9 cellular contexts compared by ENCODE assay signal in genomic region chr4:4865705-4866123, GRCh38. TPM values are rescaled to one million over a fixed set of nuclear protein-coding genes. Genes with fewer than 3 reads are reported as not detected.
DNase-seq lines count a peak whose midpoint lies in the region; ATAC-seq and TF ChIP-seq lines count a peak whose summit lies in the region.
"Had no signal": no experiment of that assay in that cellular context is flagged by ENCODE, and none has a peak within 500 bp of the region (broad histone marks: within the 10 kb centered on the region; RNA-seq: fewer than 3 reads in every experiment).

No MANE protein-coding gene starts in this region.

- H3K4me3 ChIP-seq in GM12865 (ENCODE audit: low read depth, low read length) (peak overlapping the region; percentile 42), WI38 (ENCODE audit: low read depth, low read length) (peak overlapping the region; percentile 46), fibroblast of villous mesenchyme (ENCODE audit: low read depth, low read length) (peak overlapping the region; percentile 45)

- no peak for ATAC-seq in HG02938 (IDR thresholded peaks at IDR 0.05; ENCODE audit: unreplicated experiment)

- DNase-seq in GM12865 (ENCODE audit: low read depth) (no peak), fibroblast of villous mesenchyme (ENCODE audit: low read depth) (no peak), retina (peak; percentile 41), NAMALWA (ENCODE audit: low spot score) (no peak)
- no peak for DNase-seq in activated CD4-positive, CD25-positive, alpha-beta regulatory T cell treated with anti-CD3 and anti-CD28 coated beads, Interleukin-2, amount 50 U/mL, for 72 hours
- DNase-seq: NCI-H2171; stimulated activated CD4-positive, alpha-beta T cell treated with anti-CD3 and anti-CD28 coated beads, Interleukin-2, amount 100 ng/mL, for 24 hours had no signal

- TF ChIP-seq CTCF in GM12865 (IDR thresholded peaks at IDR 0.05; ENCODE audit: insufficient read depth, low read depth, low read length, missing control alignments) (no peak), WI38 (IDR thresholded peaks at IDR 0.05; ENCODE audit: low read depth, low read length) (no peak), fibroblast of villous mesenchyme (IDR thresholded peaks at IDR 0.05; ENCODE audit: insufficient read depth, low read depth, low read length) (no peak)

RNA-seq across cellular contexts. Expression of gene MSX1, which starts 6.2 kb away (rescaled TPM):
- total RNA-seq in fibroblast of villous mesenchyme: 3.2 and 4.3 TPM in 2 replicates
